In genomic region chr12:45991289-45992249, GRCh38 we compare ENCODE assay signal across 7 cellular contexts. TPM values are rescaled to one million over a fixed set of nuclear protein-coding genes. Genes with fewer than 3 reads are reported as not detected.
DNase-seq lines count a peak whose midpoint lies in the region; ATAC-seq, FAIRE-seq and TF ChIP-seq lines count a peak whose summit lies in the region.

No MANE protein-coding gene starts in this region.

- H2AFZ ChIP-seq in keratinocyte (ENCODE audit: control insufficient read depth, low read length), result peak overlapping the region; percentile 100

- peak overlapping the region; percentile 99 for H3K9ac ChIP-seq in keratinocyte (ENCODE audit: control insufficient read depth, extremely low read depth, insufficient read depth, low read length)

- no peak for TF ChIP-seq CTCF in WI38 (IDR thresholded peaks at IDR 0.05; ENCODE audit: low read depth, low read length)
- no peak for TF ChIP-seq CTCF in cardiac fibroblast (IDR thresholded peaks at IDR 0.05; ENCODE audit: low read depth, low read length)
- no peak for TF ChIP-seq CTCF in keratinocyte (optimal IDR thresholded peaks at IDR 0.05 in 1 of 3, IDR thresholded peaks at IDR 0.05 in 1 of 3, conservative IDR thresholded peaks at IDR 0.05 in 1 of 3; ENCODE audit: extremely low read depth in 1 of 3, insufficient read depth in 2 of 3, low read length in 3 of 3)

- DNase-seq in NCI-H2171 treated with DMSO at 0.1 percent for 48 hours (lab: John Stamatoyannopoulos, UW), result peak; percentile 74
- peak; percentile 61 to 62 for DNase-seq in cardiac fibroblast (ENCODE audit: low read depth in 2 of 2)
- no peak for DNase-seq in keratinocyte (ENCODE audit: low read depth, low spot score)
- DNase-seq in stimulated activated CD4-positive, alpha-beta T cell treated with anti-CD3 and anti-CD28 coated beads, Interleukin-15, amount 100 ng/mL, for 1 hour (ENCODE audit: low read depth in 1 of 2, low spot score in 1 of 2), result peak; percentile 34 to 42

- no peak for FAIRE-seq in keratinocyte (lab: Jason Lieb, UNC)

- peak overlapping the region; percentile 89 for H3K27ac ChIP-seq in keratinocyte (ENCODE audit: control insufficient read depth, insufficient read depth, low read length)

- H3K9me1 ChIP-seq in keratinocyte (ENCODE audit: control insufficient read depth, extremely low read depth, insufficient read depth, low read length), result no peaks in the 10 kb centered on the region

- H3K27me3 ChIP-seq in keratinocyte (ENCODE audit: control insufficient read depth, extremely low read depth, insufficient read depth, low read length), result no peaks in the 10 kb centered on the region

- H3K36me3 ChIP-seq in keratinocyte (ENCODE audit: control insufficient read depth in 2 of 2, extremely low read depth in 1 of 2, insufficient read depth in 2 of 2, low read length in 2 of 2), result peaks cover 0 to 6% of the 10 kb centered on the region in 2 experiments

- H3K4me1 ChIP-seq in keratinocyte (ENCODE audit: control insufficient read depth, extremely low read depth, insufficient read depth, low read length), result peaks cover 22% of the 10 kb centered on the region

- H3K4me2 ChIP-seq in keratinocyte (ENCODE audit: control insufficient read depth, extremely low read depth, insufficient read depth, low read depth, low read length), result peak overlapping the region; percentile 97

- ATAC-seq in GM18499 (IDR thresholded peaks at IDR 0.05; ENCODE audit: insufficient read depth, unreplicated experiment) (peak; percentile 23), HG02885 (IDR thresholded peaks at IDR 0.05; ENCODE audit: poor library complexity, unreplicated experiment) (peak; percentile 29)

- dilution Hi-C loops in keratinocyte (cut with MboI; ENCODE audit: extremely low pct_ligation_motif_present, low sequenced_read_pairs), result no loop called here

- H3K4me3 ChIP-seq in WI38 (ENCODE audit: low read depth, low read length) (peak overlapping the region; percentile 72), cardiac fibroblast (replicated peaks in 1 of 2; ENCODE audit: low read depth in 2 of 2, low read length in 2 of 2) (peak overlapping the region; percentile 69 to 73), keratinocyte (ENCODE audit: control insufficient read depth in 2 of 3, extremely low read depth in 1 of 3, insufficient read depth in 2 of 3, low read depth in 1 of 3, low read length in 3 of 3) (peak overlapping the region; percentile 65 to 84 (median 79))

- H4K20me1 ChIP-seq in keratinocyte (ENCODE audit: control insufficient read depth, extremely low read depth, insufficient read depth, low read length), result peaks cover 2% of the 10 kb centered on the region

- H3K79me2 ChIP-seq in keratinocyte (ENCODE audit: control insufficient read depth, insufficient read depth, low read length), result peaks cover 38% of the 10 kb centered on the region

- H3K9me3 ChIP-seq in keratinocyte (ENCODE audit: control insufficient read depth, low read depth, low read length), result no peaks in the 10 kb centered on the region

RNA-seq across cellular contexts. Expression of gene SCAF11, which starts 1.2 kb away (rescaled TPM):
- polyA plus RNA-seq in keratinocyte, result 46.1 to 63.2 TPM (median 54.5 TPM) in 3 replicates
- 120 TPM for polyA plus RNA-seq in keratinocyte (2011; ENCODE audit: low read depth)
- polyA plus RNA-seq in keratinocyte (2011; cell fraction: cytosol; rRNA removed), result 27.3 and 48.8 TPM in 2 replicates
- 89.0 and 110 TPM in 2 replicates for polyA plus RNA-seq in keratinocyte (2011; cell fraction: nucleus; rRNA removed)
- 49.4 and 52.7 TPM in 2 replicates for polyA plus RNA-seq in keratinocyte (2012; ENCODE audit: low replicate concordance)
- 12.6 to 115 TPM (median 74.4 TPM) in 3 replicates for polyA minus RNA-seq in keratinocyte
- 37.0 TPM for polyA minus RNA-seq in keratinocyte (2011; cell fraction: cytosol; rRNA and poly(A)+ RNA removed)
- 73.8 and 132 TPM in 2 replicates for polyA minus RNA-seq in keratinocyte (2011; cell fraction: nucleus; rRNA and poly(A)+ RNA removed)
